In genomic region chr1:8351693-8352470, GRCh38 we compare ENCODE assay signal across 8 cellular contexts. TPM values are rescaled to one million over a fixed set of nuclear protein-coding genes. Genes with fewer than 3 reads are reported as not detected.
DNase-seq lines count a peak whose midpoint lies in the region; ATAC-seq, FAIRE-seq and TF ChIP-seq lines count a peak whose summit lies in the region.

No MANE protein-coding gene starts in this region.

- H3K9me3 Mint-ChIP-seq in neural crest cell = no peaks in the 10 kb centered on the region

- peaks cover 32% of the 10 kb centered on the region for H3K36me3 ChIP-seq in DOHH2 (ENCODE audit: control insufficient read depth, low read length)

- no peaks in the 10 kb centered on the region for H3K79me2 ChIP-seq in DOHH2 (ENCODE audit: control insufficient read depth, low read length)

- TF ChIP-seq CTCF in DOHH2 (IDR thresholded peaks at IDR 0.05; ENCODE audit: low read depth, low read length, poor library complexity, severe bottlenecking) (peak; percentile 83), LNCAP (IDR thresholded peaks at IDR 0.05) (peak; percentile 67), choroid plexus epithelial cell (conservative IDR thresholded peaks at IDR 0.05; ENCODE audit: low read depth, low read length) (peak; percentile 77), neural crest cell (conservative IDR thresholded peaks at IDR 0.05) (peak; percentile 64)

- no peaks in the 10 kb centered on the region for H3K27me3 ChIP-seq in DOHH2 (ENCODE audit: control insufficient read depth, low read length)

- H3K4me3 Mint-ChIP-seq in neural crest cell = peak overlapping the region; percentile 72

- ATAC-seq in HG02588 (IDR thresholded peaks at IDR 0.05; ENCODE audit: unreplicated experiment) = no peak

- H3F3A ChIP-seq in DOHH2 (ENCODE audit: control insufficient read depth, insufficient read depth) = peaks cover 10% of the 10 kb centered on the region

- H3K9me2 ChIP-seq in DOHH2 (replicated peaks; ENCODE audit: control insufficient read depth, low read length) = no peaks in the 10 kb centered on the region

- H3K27me3 Mint-ChIP-seq in neural crest cell (ENCODE audit: low read depth) = peaks cover 5% of the 10 kb centered on the region

- H3K4me1 ChIP-seq in DOHH2 (ENCODE audit: control insufficient read depth, low read length) = no peaks in the 10 kb centered on the region

- H4K20me1 ChIP-seq in DOHH2 (ENCODE audit: control insufficient read depth, insufficient read depth, low read depth, low read length) = peaks cover 8% of the 10 kb centered on the region; the same call in 1 of the 2 replicates

- FAIRE-seq in HTR-8/SVneo (lab: Jason Lieb, UNC) = no peak

- H3K9me3 ChIP-seq in DOHH2 (ENCODE audit: control insufficient read depth, insufficient read depth, low read length) = no peaks in the 10 kb centered on the region

- H3K36me3 Mint-ChIP-seq in neural crest cell (ENCODE audit: low read depth) = peaks cover 11% of the 10 kb centered on the region

- no peak overlapping the region for H3K4me3 ChIP-seq in DOHH2 (ENCODE audit: low read length)
- no peak overlapping the region for H3K4me3 ChIP-seq in choroid plexus epithelial cell (ENCODE audit: low read depth, low read length)

- DNase-seq in choroid plexus epithelial cell (ENCODE audit: low read depth) (peak; percentile 40), neural crest cell (ENCODE audit: low read depth, low spot score) (peak; percentile 53), hippocampal formation (lab: John Stamatoyannopoulos, UW) (no peak), HTR-8/SVneo (ENCODE audit: insufficient read length, low spot score) (no peak), GDM1 (lab: John Stamatoyannopoulos, UW) (no peak)

- no peak overlapping the region for H3K27ac Mint-ChIP-seq in neural crest cell (ENCODE audit: unreplicated experiment)

- peaks cover 25% of the 10 kb centered on the region for H3K4me1 Mint-ChIP-seq in neural crest cell

- H3K27ac ChIP-seq in DOHH2 (ENCODE audit: low read depth, low read length) = no peak overlapping the region

- no peak overlapping the region for H3K4me2 ChIP-seq in DOHH2 (ENCODE audit: low read length)

RNA-seq across cellular contexts. Expression of gene SLC45A1, which starts 34.0 kb away (rescaled TPM):
- 2.5 TPM in 2 replicates for total RNA-seq in neural crest cell

Comparison
In these comparisons a context has a peak if more than half of its experiments do, and no peak if none do; other contexts are left out.
1. DNase-seq: peak in choroid plexus epithelial cell (single experiment) and neural crest cell (single experiment); none in hippocampal formation (0 of 2), HTR-8/SVneo (single experiment) and GDM1 (single experiment).
2. Peak in every context shown above with its lines, with median percentiles within 50 percentile points of each other: CTCF ChIP-seq.